ENCODE assay signal across 1 cellular context in genomic region chr21:26550357-26550756, GRCh38.
TF ChIP-seq lines count a peak whose summit lies in the region.

No MANE protein-coding gene starts in this region.

TF ChIP-seq in WTC11, 78 proteins besides CTCF, POLR2A, EP300 and RAD21 (continued from another document):
- TF ChIP-seq ZSCAN18 (CRISPR knock-in tag; IDR thresholded peaks at IDR 0.05): no peak
- TF ChIP-seq MYBL2 (CRISPR knock-in tag; IDR thresholded peaks at IDR 0.05): no peak
- TF ChIP-seq FOXJ3 (CRISPR knock-in tag; IDR thresholded peaks at IDR 0.05; ENCODE audit: borderline replicate concordance): no peak
